In genomic region chr13:20709782-20710181, GRCh38 we compare ENCODE assay signal across 20 cellular contexts. TPM values are rescaled to one million over a fixed set of nuclear protein-coding genes. Genes with fewer than 3 reads are reported as not detected.
DNase-seq lines count a peak whose midpoint lies in the region; ATAC-seq and TF ChIP-seq lines count a peak whose summit lies in the region.
"Had no signal": no experiment of that assay in that cellular context is flagged by ENCODE, and none has a peak within 500 bp of the region (broad histone marks: within the 10 kb centered on the region; RNA-seq: fewer than 3 reads in every experiment).

No MANE protein-coding gene starts in this region.

- no peaks in the 10 kb centered on the region for H3K9me3 Mint-ChIP-seq in osteocyte (ENCODE audit: unreplicated experiment)

- TF ChIP-seq RAD21 in SK-N-SH (IDR thresholded peaks at IDR 0.05; ENCODE audit: low read length) = no peak

- 0 out of 2 replicates have a peak overlapping the region, but pooled peaks have one; percentile 7 for H2AFZ ChIP-seq in SK-N-SH (ENCODE audit: low read depth)

- no peaks in the 10 kb centered on the region for H4K20me1 ChIP-seq in SK-N-SH (ENCODE audit: insufficient read depth)

- H3K4me1 Mint-ChIP-seq in osteocyte (ENCODE audit: unreplicated experiment) = peaks cover 51% of the 10 kb centered on the region

- H3K9me2 ChIP-seq in SK-N-SH = no peaks in the 10 kb centered on the region

- no peak for TF ChIP-seq POLR2A in vagina (IDR thresholded peaks at IDR 0.05)

- ATAC-seq in SK-N-SH treated with all-trans-retinoic acid at 6 μM for 48 hours (no peak), GM19351 (IDR thresholded peaks at IDR 0.05; ENCODE audit: unreplicated experiment) (no peak), GM21447 (IDR thresholded peaks at IDR 0.05; ENCODE audit: unreplicated experiment) (no peak)

- H3K9me3 ChIP-seq in SK-N-SH (no peaks in the 10 kb centered on the region), vagina (no peaks in the 10 kb centered on the region)
- H3K9me3 ChIP-seq: HAP-1 had no signal

- H3K4me1 ChIP-seq in SK-N-SH (ENCODE audit: control insufficient read depth in 1 of 2, insufficient read depth in 2 of 2, low read depth in 1 of 2, low read length in 1 of 2) = peaks cover 0 to 27% of the 10 kb centered on the region in 2 experiments; a peak in 3 of 4 replicates
- peaks cover 23% of the 10 kb centered on the region for H3K4me1 ChIP-seq in vagina

- peaks cover 31% of the 10 kb centered on the region for H3F3A ChIP-seq in SK-N-SH (replicated peaks; ENCODE audit: insufficient read depth)

- H3K4me2 ChIP-seq in SK-N-SH = peak overlapping the region; percentile 16; the same call in 1 of the 2 replicates

- no peak overlapping the region for H3K4me3 Mint-ChIP-seq in osteocyte (ENCODE audit: unreplicated experiment)

- WGBS in SK-N-SH (ENCODE audit: low lambda C conversion rate) = 53% methylated on average over 4 of the region's 4 CpGs

- no peak for TF ChIP-seq CTCF in SK-N-SH (IDR thresholded peaks at IDR 0.05)
- TF ChIP-seq CTCF in dorsolateral prefrontal cortex (IDR thresholded peaks at IDR 0.05 in 54 of 56, conservative IDR thresholded peaks at IDR 0.05 in 2 of 56; ENCODE audit: low read depth in 1 of 56, partially characterized antibody in 56 of 56) = no peak
- TF ChIP-seq CTCF in osteocyte (IDR thresholded peaks at IDR 0.05) = no peak
- no peak for TF ChIP-seq CTCF in vagina (IDR thresholded peaks at IDR 0.05)

- H3K36me3 Mint-ChIP-seq in osteocyte (ENCODE audit: unreplicated experiment) = no peaks in the 10 kb centered on the region

- H3K27me3 ChIP-seq in SK-N-SH (ENCODE audit: insufficient read depth) = no peaks in the 10 kb centered on the region
- H3K27me3 ChIP-seq in dorsolateral prefrontal cortex = no peaks in the 10 kb centered on the region
- H3K27me3 ChIP-seq in vagina = no peaks in the 10 kb centered on the region

- TF ChIP-seq EP300 in SK-N-SH (IDR thresholded peaks at IDR 0.05; ENCODE audit: borderline replicate concordance in 1 of 2, low read depth in 1 of 2, low read length in 1 of 2) = no peak

- CTCF ChIA-PET in SK-N-SH (lab: Yijun Ruan, JAX) = interaction anchor here (0.7 to 3.8 kb wide), 3 partner anchors 119 to 215 kb away, joined by 3 to 18 read pairs (median 17); no protein-coding TSS in a partner anchor

- H3K79me2 ChIP-seq in SK-N-SH (ENCODE audit: insufficient read depth) = no peaks in the 10 kb centered on the region

- DNase-seq in SK-N-SH (no peak), dorsolateral prefrontal cortex (no peak), osteocyte (ENCODE audit: extremely low spot score, unreplicated experiment) (no peak), vagina (ENCODE audit: extremely low spot score in 2 of 2) (no peak), NCI-H2227 treated with DMSO at 0.1 percent for 48 hours (lab: John Stamatoyannopoulos, UW) (no peak)
- DNase-seq: COR-L47, DMS153, EL, MM.1S, NCI-H1105 treated with DMSO at 0.1 percent for 48 hours, NCI-H187, NCI-H446 treated with DMSO at 0.1 percent for 48 hours, NCI-H774, Right ventricle myocardium superior had no signal

- POLR2A ChIA-PET in SK-N-SH (lab: Yijun Ruan, JAX) = no interaction called here

- H3K36me3 ChIP-seq in SK-N-SH (replicated peaks in 1 of 2; ENCODE audit: control insufficient read depth in 1 of 2, insufficient read depth in 2 of 2, low read length in 1 of 2) = no peaks in the 10 kb centered on the region
- H3K36me3 ChIP-seq in vagina = no peaks in the 10 kb centered on the region
- H3K36me3 ChIP-seq: HAP-1 had no signal

- peak overlapping the region; percentile 79 for H3K27ac Mint-ChIP-seq in osteocyte (ENCODE audit: unreplicated experiment)

- no peaks in the 10 kb centered on the region for H3K27me3 Mint-ChIP-seq in osteocyte (ENCODE audit: unreplicated experiment)

- intact Hi-C loops in dorsolateral prefrontal cortex (cut with DNase I) (loop anchor here (5.0 to 10.0 kb wide), 4 partner anchors 118 to 515 kb away; partner anchors contain the start of genes CRYL1 (in 2 of the 2) and GJB2 (in 1 of the 2)), vagina (cut with DNase I) (loop anchor here (5.0 to 10.0 kb wide), 3 partner anchors 65 to 215 kb away; partner anchors contain the start of gene EEF1AKMT1)

- peak overlapping the region in 1 of 2 experiments; percentile 80; a peak in 2 of 4 replicates for H3K27ac ChIP-seq in SK-N-SH (ENCODE audit: low read depth in 2 of 2, low read length in 1 of 2)
- peak overlapping the region in 55 of 59 donors; percentile 3 to 88 (median 64) for H3K27ac ChIP-seq in dorsolateral prefrontal cortex
- peak overlapping the region; percentile 74 for H3K27ac ChIP-seq in vagina
- H3K27ac ChIP-seq: 22Rv1, C4-2B had no signal

- H3K9ac ChIP-seq in SK-N-SH = peak overlapping the region; percentile 20; the same call in 1 of the 2 replicates

- H3K4me3 ChIP-seq in SK-N-SH (ENCODE audit: low read depth in 2 of 2, low read length in 1 of 2) (no peak overlapping the region), dorsolateral prefrontal cortex (no peak overlapping the region), vagina (no peak overlapping the region)
- H3K4me3 ChIP-seq: HAP-1 had no signal

TF ChIP-seq in SK-N-SH, 30 proteins besides CTCF, POLR2A, EP300 and RAD21:
- no peak for TF ChIP-seq MAX (IDR thresholded peaks at IDR 0.05; ENCODE audit: low read depth)

TF ChIP-seq in SK-N-SH treated with all-trans-retinoic acid at 6 μM for 48 hours, 23 proteins besides CTCF, POLR2A, EP300 and RAD21 (continues in another document):
- TF ChIP-seq TCF4 (CRISPR knock-in tag; IDR thresholded peaks at IDR 0.05; ENCODE audit: borderline replicate concordance) = no peak
- TF ChIP-seq ARNTL (CRISPR knock-in tag; IDR thresholded peaks at IDR 0.05; ENCODE audit: borderline replicate concordance, low read depth) = no peak
- no peak for TF ChIP-seq PATZ1 (CRISPR knock-in tag; IDR thresholded peaks at IDR 0.05; ENCODE audit: borderline replicate concordance)
- TF ChIP-seq SNAI2 (CRISPR knock-in tag; IDR thresholded peaks at IDR 0.05) = no peak
- no peak for TF ChIP-seq ZC3H10 (CRISPR knock-in tag; IDR thresholded peaks at IDR 0.05)
- TF ChIP-seq ZNF70 (CRISPR knock-in tag; IDR thresholded peaks at IDR 0.05) = no peak
- TF ChIP-seq CSRNP3 (CRISPR knock-in tag; IDR thresholded peaks at IDR 0.05) = no peak
- no peak for TF ChIP-seq CREB5 (CRISPR knock-in tag; IDR thresholded peaks at IDR 0.05; ENCODE audit: low read depth)

RNA-seq across cellular contexts. Expression of gene IL17D, which starts 6.3 kb away (rescaled TPM):
- polyA plus RNA-seq in SK-N-SH (2012; rRNA removed) = 1.6 and 2.3 TPM in 2 replicates
- polyA plus RNA-seq in SK-N-SH (2012; cell fraction: cytosol; rRNA removed) = 1.9 and 2.8 TPM in 2 replicates
- 1.7 and 1.9 TPM in 2 replicates for polyA plus RNA-seq in SK-N-SH (2012; cell fraction: nucleus; rRNA removed)
- 10 to 100 TPM; 24.8 to 94.2 (median 42.4) TPM for total RNA-seq in dorsolateral prefrontal cortex
- total RNA-seq in osteocyte = 8.6 and 10.7 TPM in 2 replicates
- total RNA-seq in vagina = 3.7 TPM
